ENCODE assay signal across 27 cellular contexts in the genomic region with DNA sequence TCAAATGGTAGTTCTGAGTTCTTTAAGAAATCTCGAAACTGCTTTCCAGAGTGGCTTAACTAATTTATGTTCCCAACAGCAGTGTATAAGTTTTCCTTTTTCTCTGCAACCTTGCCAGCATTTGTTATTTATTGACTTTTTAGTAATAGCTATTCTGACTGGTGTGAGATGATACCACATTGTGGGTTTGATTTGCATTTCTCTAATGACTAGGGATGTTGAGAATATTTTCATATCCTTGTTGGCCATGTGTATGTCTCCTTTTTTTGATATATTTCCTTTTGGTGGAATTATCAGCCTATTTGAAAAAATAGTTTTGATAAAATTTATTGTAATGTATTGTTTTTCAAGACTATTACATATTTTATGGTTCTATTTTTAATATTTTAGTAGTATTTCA.
"Had no signal": no experiment of that assay in that cellular context is flagged by ENCODE, and none has a peak within 500 bp of the region (broad histone marks: within the 10 kb centered on the region; RNA-seq: fewer than 3 reads in every experiment).

No MANE protein-coding gene starts in this region.

- ATAC-seq: activated CD8-positive, alpha-beta T cell treated with anti-CD3 and anti-CD28 coated beads for 36 hours; activated naive CD8-positive, alpha-beta T cell treated with anti-CD3 and anti-CD28 coated beads, Interleukin-2, amount 50 U/mL, for 24 hours; activated T-cell treated with anti-CD3 and anti-CD28 coated beads, Interleukin-2, amount 50 U/mL, for 4 hours; activated T-cell treated with anti-CD3 and anti-CD28 coated beads, Interleukin-2, amount 50 U/mL, for 72 hours; activated T-helper 17 cell treated with anti-CD3 and anti-CD28 coated beads, Interleukin-2, amount 50 U/mL, for 72 hours had no signal

- DNase-seq: activated B cell treated with CpG ODN at 0.5 μM for 24 hours; activated CD4-positive, alpha-beta memory T cell treated with anti-CD3 and anti-CD28 coated beads for 36 hours; activated CD4-positive, alpha-beta T cell treated with anti-CD3 and anti-CD28 coated beads for 4 hours; activated CD4-positive, alpha-beta T cell treated with anti-CD3 and anti-CD28 coated beads, Interleukin-2, amount 10 ng/mL, durations not matched to agents 24 days and 14 days; activated CD4-positive, alpha-beta T cell treated with anti-CD3 and anti-CD28 coated beads, Interleukin-2, amount 50 U/mL, for 1 hour; activated CD4-positive, alpha-beta T cell treated with anti-CD3 and anti-CD28 coated beads, Interleukin-2, amount 50 U/mL, for 4 hours; activated CD4-positive, CD25-positive, alpha-beta regulatory T cell treated with anti-CD3 and anti-CD28 coated beads, Interleukin-2, amount 50 U/mL, for 72 hours; activated CD8-positive, alpha-beta memory T cell treated with anti-CD3 and anti-CD28 coated beads, Interleukin-2, amount 50 U/mL, for 4 hours; activated CD8-positive, alpha-beta T cell treated with anti-CD3 and anti-CD28 coated beads for 36 hours; activated effector memory CD4-positive, alpha-beta T cell treated with anti-CD3 and anti-CD28 coated beads, Interleukin-2, amount 50 U/mL, for 16 hours; activated naive CD4-positive, alpha-beta T cell treated with anti-CD3 and anti-CD28 coated beads, Interleukin-2, amount 10 ng/mL, durations not matched to agents 7 days and 5 days; activated naive CD4-positive, alpha-beta T cell treated with Interleukin-2 at 50 U/mL for 16 hours; activated naive CD8-positive, alpha-beta T cell treated with anti-CD3 and anti-CD28 coated beads, Interleukin-2, amount 10 ng/mL, durations not matched to agents 7 days and 5 days; activated naive CD8-positive, alpha-beta T cell treated with anti-CD3 and anti-CD28 coated beads, Interleukin-2, amount 50 U/mL, for 24 hours; activated T-cell treated with anti-CD3 and anti-CD28 coated beads for 4 hours; activated T-cell treated with anti-CD3 and anti-CD28 coated beads, Interleukin-2, amount 50 U/mL, for 1 hour; activated T-cell treated with anti-CD3 and anti-CD28 coated beads, Interleukin-2, amount 50 U/mL, for 4 hours; activated T-cell treated with anti-CD3 and anti-CD28 coated beads, Interleukin-2, amount 50 U/mL, for 72 hours; amygdala; anterior cingulate cortex; caudate nucleus; cerebellar nuclear complex; T-helper 2 cell; T-helper 9 cell had no signal

- FAIRE-seq: bronchial epithelial cell, TTC549 had no signal
